1 cellular context compared by ENCODE assay signal in the genomic region with DNA sequence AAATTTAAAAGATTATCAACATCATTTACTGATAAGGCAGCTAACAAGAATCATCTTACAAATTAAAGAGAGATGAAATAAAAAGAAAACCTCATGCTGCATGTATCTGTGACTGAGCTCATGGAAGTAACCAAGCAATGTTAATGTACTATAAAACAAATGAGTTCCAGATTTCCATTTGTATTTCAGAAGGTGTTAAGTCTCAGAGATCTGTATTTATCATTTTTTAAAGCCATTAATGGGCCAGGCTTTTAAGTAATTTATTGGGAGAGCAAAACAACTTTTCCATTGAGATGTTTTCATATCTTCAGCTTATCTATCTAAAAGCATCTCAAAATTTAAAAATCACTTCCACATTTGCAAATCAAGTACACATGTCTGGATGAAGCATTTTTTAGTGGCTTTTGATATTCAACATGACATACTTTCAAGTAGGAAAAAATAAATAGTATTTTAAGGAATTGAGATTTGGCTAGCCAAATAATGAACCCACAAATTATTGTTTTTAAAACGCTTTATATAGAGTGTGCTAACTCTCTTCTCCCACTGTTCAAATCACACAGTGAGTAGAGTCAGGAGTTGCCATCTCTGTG.
A peak's percentile ranks its signal among the peaks of the same experiment; 100 is the strongest.
TF ChIP-seq lines count a peak whose summit lies in the region.

No MANE protein-coding gene starts in this region.

TF ChIP-seq in SK-N-SH, 30 proteins besides CTCF, POLR2A, EP300 and RAD21 (continued from another document):
- no peak for TF ChIP-seq IRF3 (IDR thresholded peaks at IDR 0.05; ENCODE audit: low read depth, low read length)
- TF ChIP-seq FOXM1 (IDR thresholded peaks at IDR 0.05; ENCODE audit: low read depth) = 0 out of 2 replicates have a peak, but pooled peaks have one; percentile 46
- TF ChIP-seq GATA2 (CRISPR knock-in tag; IDR thresholded peaks at IDR 0.05) = peak; percentile 59
- TF ChIP-seq NRF1 (IDR thresholded peaks at IDR 0.05; ENCODE audit: low read depth, low read length) = no peak
- TF ChIP-seq TEAD4 (IDR thresholded peaks at IDR 0.05; ENCODE audit: borderline replicate concordance, insufficient read depth) = peak; percentile 59; the same call in 1 of the 2 replicates
- no peak for TF ChIP-seq RXRA (IDR thresholded peaks at IDR 0.05; ENCODE audit: borderline replicate concordance, low read depth)
- peak; percentile 9 for TF ChIP-seq CHD2 (IDR thresholded peaks at IDR 0.05; ENCODE audit: low read length, partially characterized antibody)
- no peak for TF ChIP-seq USF1 (IDR thresholded peaks at IDR 0.05; ENCODE audit: borderline replicate concordance, low read depth)
- no peak for TF ChIP-seq FOXJ3 (CRISPR knock-in tag; IDR thresholded peaks at IDR 0.05)
- TF ChIP-seq SMC3 (IDR thresholded peaks at IDR 0.05; ENCODE audit: low read depth, low read length) = no peak
